1 cellular context compared by ENCODE assay signal in the genomic region with DNA sequence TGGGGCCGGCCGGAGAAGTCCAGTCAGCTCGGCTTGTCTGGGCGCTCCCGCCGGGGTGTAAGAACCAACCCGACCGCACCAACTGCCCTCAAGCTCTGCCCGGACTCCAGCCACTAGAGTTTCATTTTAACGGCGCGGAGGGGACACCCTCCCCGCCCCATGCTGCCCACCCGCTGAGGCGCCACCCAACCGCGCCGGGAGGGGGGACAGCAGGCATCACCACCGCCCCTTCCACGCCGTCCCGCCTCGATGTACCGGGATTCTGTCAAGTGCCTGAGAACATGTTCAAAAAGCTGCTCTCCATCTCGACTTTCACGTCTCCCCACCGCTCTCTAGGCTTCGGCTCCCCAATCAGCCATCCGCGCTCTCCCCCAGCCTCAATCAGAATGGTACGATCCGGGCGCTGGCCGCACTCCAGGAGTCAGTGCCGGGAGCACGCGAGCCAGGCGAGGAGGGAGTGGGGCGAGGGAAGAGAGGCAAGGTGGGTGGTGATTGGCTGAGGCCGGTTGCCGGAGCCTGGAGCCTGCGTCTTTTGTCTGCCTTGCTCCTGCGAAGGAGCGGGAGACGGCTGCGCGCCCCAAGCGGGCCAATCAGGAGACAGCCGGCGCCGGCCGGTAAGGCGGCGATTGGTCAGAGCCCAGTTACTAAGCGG.
TF ChIP-seq lines count a peak whose summit lies in the region.

A gene (minus strand): TSS at position 101 of the 652 bp plus-strand sequence. CDS start 677 bp downstream, outside the sequence.

TF ChIP-seq in IMR-90, 13 proteins besides CTCF, POLR2A, EP300 and RAD21:
- peak; percentile 87 for TF ChIP-seq RFX5 (IDR thresholded peaks at IDR 0.05; ENCODE audit: low read depth, low read length)
- no peak; the same call in 1 of the 2 replicates for TF ChIP-seq FOS (IDR thresholded peaks at IDR 0.05; ENCODE audit: low read depth, low read length)
- no peak for TF ChIP-seq RCOR1 (IDR thresholded peaks at IDR 0.05; ENCODE audit: insufficient replicate concordance, low read length)
- no peak for TF ChIP-seq CEBPB (IDR thresholded peaks at IDR 0.05; ENCODE audit: low read depth, low read length)
- TF ChIP-seq, protein P1, sequence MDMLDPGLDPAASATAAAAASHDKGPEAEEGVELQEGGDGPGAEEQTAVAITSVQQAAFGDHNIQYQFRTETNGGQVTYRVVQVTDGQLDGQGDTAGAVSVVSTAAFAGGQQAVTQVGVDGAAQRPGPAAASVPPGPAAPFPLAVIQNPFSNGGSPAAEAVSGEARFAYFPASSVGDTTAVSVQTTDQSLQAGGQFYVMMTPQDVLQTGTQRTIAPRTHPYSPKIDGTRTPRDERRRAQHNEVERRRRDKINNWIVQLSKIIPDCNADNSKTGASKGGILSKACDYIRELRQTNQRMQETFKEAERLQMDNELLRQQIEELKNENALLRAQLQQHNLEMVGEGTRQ (IDR thresholded peaks at IDR 0.05; ENCODE audit: low read depth, low read length) = peak; percentile 15; the same call in 1 of the 2 replicates
- TF ChIP-seq SMC3 (IDR thresholded peaks at IDR 0.05; ENCODE audit: low read depth, low read length) = no peak
- TF ChIP-seq BHLHE40 (IDR thresholded peaks at IDR 0.05; ENCODE audit: low read depth, low read length) = peak; percentile 98
- no peak for TF ChIP-seq NFE2L2 (IDR thresholded peaks at IDR 0.05; ENCODE audit: low read depth, low read length)
- TF ChIP-seq MXI1 (IDR thresholded peaks at IDR 0.05; ENCODE audit: borderline replicate concordance, low read depth, low read length) = no peak; the same call in 1 of the 2 replicates
- TF ChIP-seq MAZ (IDR thresholded peaks at IDR 0.05; ENCODE audit: borderline replicate concordance, low read depth, low read length) = peak; percentile 92
- TF ChIP-seq, protein P2, sequence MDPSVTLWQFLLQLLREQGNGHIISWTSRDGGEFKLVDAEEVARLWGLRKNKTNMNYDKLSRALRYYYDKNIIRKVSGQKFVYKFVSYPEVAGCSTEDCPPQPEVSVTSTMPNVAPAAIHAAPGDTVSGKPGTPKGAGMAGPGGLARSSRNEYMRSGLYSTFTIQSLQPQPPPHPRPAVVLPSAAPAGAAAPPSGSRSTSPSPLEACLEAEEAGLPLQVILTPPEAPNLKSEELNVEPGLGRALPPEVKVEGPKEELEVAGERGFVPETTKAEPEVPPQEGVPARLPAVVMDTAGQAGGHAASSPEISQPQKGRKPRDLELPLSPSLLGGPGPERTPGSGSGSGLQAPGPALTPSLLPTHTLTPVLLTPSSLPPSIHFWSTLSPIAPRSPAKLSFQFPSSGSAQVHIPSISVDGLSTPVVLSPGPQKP (IDR thresholded peaks at IDR 0.05; ENCODE audit: borderline replicate concordance, low read depth, low read length) = no peak
- peak; percentile 9; the same call in 1 of the 2 replicates for TF ChIP-seq MAFK (IDR thresholded peaks at IDR 0.05; ENCODE audit: low read depth, low read length)
- peak; percentile 99 for TF ChIP-seq CHD1 (IDR thresholded peaks at IDR 0.05; ENCODE audit: low read depth, low read length)
